In the genomic region with DNA sequence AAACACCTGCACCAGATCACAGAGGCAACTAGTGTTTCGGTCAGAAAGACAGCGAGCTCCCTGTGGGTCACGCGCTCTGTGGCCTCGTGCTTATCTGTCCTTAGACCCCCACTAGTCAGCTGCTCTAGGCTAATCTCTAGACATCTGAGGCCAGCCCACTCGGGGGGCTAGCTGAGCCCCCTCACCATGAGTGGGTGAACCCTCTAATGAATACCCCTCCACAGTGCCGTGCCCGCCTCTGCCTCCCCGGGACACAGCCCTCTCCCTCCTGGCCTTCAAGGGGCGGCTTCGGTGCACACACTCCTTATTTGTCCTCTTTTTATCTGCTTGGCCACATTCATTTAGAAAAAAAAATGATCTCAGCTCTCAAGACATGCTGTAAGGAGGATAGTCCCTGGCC, we compare ENCODE assay signal across 20 cellular contexts.
"Had no signal": no experiment of that assay in that cellular context is flagged by ENCODE, and none has a peak within 500 bp of the region (broad histone marks: within the 10 kb centered on the region; RNA-seq: fewer than 3 reads in every experiment).

No MANE protein-coding gene starts in this region.

- H3K4me3 ChIP-seq: SJSA1, SK-N-MC had no signal

- DNase-seq: KBM-7, MV-4-11, NCI-H1092, NCI-H1105 treated with DMSO at 0.1 percent for 48 hours, NCI-H1417 treated with DMSO at 0.1 percent for 48 hours, NCI-H146, NCI-H1694 treated with DMSO at 0.1 percent for 48 hours, NCI-H1930, NCI-H2081, NCI-H2107, NCI-H2227 treated with DMSO at 0.1 percent for 48 hours, NCI-H524, NCI-H526 treated with DMSO at 0.1 percent for 48 hours, NCI-H774, Right ventricle myocardium superior, RPMI8226, SIG-M5 had no signal

- H3K27ac ChIP-seq: HL-60, SJSA1, SK-N-MC had no signal

- H3K9me3 ChIP-seq: SJSA1 had no signal

- H3K36me3 ChIP-seq: SJSA1 had no signal

- H3K27me3 ChIP-seq: SJSA1 had no signal
